In the genomic region with DNA sequence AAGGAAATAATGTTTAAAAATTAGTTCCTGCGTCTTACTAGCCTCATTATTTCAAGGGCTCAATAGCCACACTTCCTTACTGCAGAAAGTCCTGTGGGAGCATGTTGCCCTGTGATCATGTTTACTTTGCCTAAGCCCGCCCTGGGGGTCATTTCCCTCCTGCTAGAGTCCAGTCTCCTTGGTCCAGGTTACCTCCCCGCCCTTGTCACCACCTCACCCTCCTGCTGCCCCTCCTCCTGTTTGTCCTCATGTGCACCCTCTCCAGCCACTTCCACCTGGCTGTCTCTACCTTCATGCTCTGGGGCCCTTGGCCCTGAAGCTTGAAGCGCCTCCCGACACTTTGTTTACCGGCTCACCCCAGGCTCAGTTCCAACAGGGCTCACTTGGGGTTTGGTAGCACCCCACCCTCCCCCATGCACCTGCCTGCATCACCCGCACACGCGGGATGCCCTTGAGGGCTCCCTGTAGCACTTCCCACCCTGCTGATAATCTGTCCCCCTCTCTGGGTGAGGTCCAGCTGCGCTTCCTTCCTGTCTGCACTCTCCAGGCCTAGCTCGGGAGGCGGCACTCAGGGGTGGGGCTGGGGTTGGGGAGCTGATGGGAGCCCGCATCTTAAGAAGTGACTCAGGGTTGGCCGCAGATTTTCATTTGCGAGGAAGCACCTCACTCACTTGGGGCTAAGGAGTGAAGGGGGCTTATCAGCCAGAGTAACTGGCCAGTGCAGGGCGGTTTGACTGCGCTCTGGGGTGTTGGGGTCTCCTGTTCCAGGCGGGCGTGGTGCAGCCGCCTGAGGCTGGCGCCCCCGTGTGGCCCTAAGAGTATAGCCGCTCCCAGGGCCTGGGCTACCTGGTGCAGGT, we compare ENCODE assay signal across 8 cellular contexts. TPM values are rescaled to one million over a fixed set of nuclear protein-coding genes. Genes with fewer than 3 reads are reported as not detected.
DNase-seq lines count a peak whose midpoint lies in the region; ATAC-seq and TF ChIP-seq lines count a peak whose summit lies in the region.

No MANE protein-coding gene starts in this region.

- CTCF ChIA-PET in T-cell (lab: Charles Lee): interaction anchor here in 1 of 2 donors (0.6 kb wide), 1 partner anchor 100 kb away, joined by 5 read pairs; no protein-coding TSS in a partner anchor

- TF ChIP-seq CTCF in choroid plexus epithelial cell (conservative IDR thresholded peaks at IDR 0.05; ENCODE audit: low read depth, low read length) (peak; percentile 72), ovary (IDR thresholded peaks at IDR 0.05) (no peak)

- H3K4me3 ChIP-seq in choroid plexus epithelial cell (ENCODE audit: low read depth, low read length): no peak overlapping the region
- H3K4me3 ChIP-seq in ovary: no peak overlapping the region

- no peaks in the 10 kb centered on the region for H3K9me3 Mint-ChIP-seq in T-cell
- no peaks in the 10 kb centered on the region for H3K9me3 Mint-ChIP-seq in naive thymus-derived CD8-positive, alpha-beta T cell

- ATAC-seq in T-cell (replicated peaks in 1 of 4) (peak; percentile 53 to 84 (median 73)), GM21447 (IDR thresholded peaks at IDR 0.05; ENCODE audit: unreplicated experiment) (no peak), HG02852 (IDR thresholded peaks at IDR 0.05; ENCODE audit: unreplicated experiment) (no peak)
- ATAC-seq in naive thymus-derived CD8-positive, alpha-beta T cell: peak; percentile 69 to 84

- WGBS in ovary, 3 donors: 17 to 30% (median 26%) methylated on average over 20 to 23 of the region's 23 CpGs

- H3K27me3 ChIP-seq in ovary: no peaks in the 10 kb centered on the region

- POLR2A ChIA-PET in T-cell (lab: Charles Lee): no interaction called here
- POLR2A ChIA-PET in naive thymus-derived CD8-positive, alpha-beta T cell (lab: Charles Lee): interaction anchor here (0.6 kb wide), 1 partner anchor 88 kb away, joined by 8 read pairs; no protein-coding TSS in a partner anchor

- H3K36me3 Mint-ChIP-seq in T-cell: no peaks in the 10 kb centered on the region
- H3K36me3 Mint-ChIP-seq in naive thymus-derived CD8-positive, alpha-beta T cell: no peaks in the 10 kb centered on the region

- H3K9me3 ChIP-seq in ovary: no peaks in the 10 kb centered on the region

- no peak overlapping the region for H3K27ac Mint-ChIP-seq in T-cell
- peak overlapping the region in 2 of 10 donors; percentile 15 to 56 for H3K27ac Mint-ChIP-seq in naive thymus-derived CD8-positive, alpha-beta T cell

- TF ChIP-seq POLR2A in ovary (IDR thresholded peaks at IDR 0.05): no peak

- intact Hi-C loops in ovary (cut with DNase I): no loop called here

- no peak for TF ChIP-seq EP300 in ovary (IDR thresholded peaks at IDR 0.05)

- H3K4me1 Mint-ChIP-seq in T-cell: peaks cover 6 to 23% (median 18%) of the 10 kb centered on the region in 3 donors
- H3K4me1 Mint-ChIP-seq in naive thymus-derived CD8-positive, alpha-beta T cell: peaks cover 0 to 39% (median 20%) of the 10 kb centered on the region in 4 donors

- no peak overlapping the region for H3K27ac ChIP-seq in ovary

- no peaks in the 10 kb centered on the region for H3K36me3 ChIP-seq in ovary

- DNase-seq in Daoy (ENCODE audit: low read depth) (peak; percentile 71), HuH-7 (ENCODE audit: low spot score) (peak; percentile 88), T-cell (peak in 16 of 34 experiments; percentile 5 to 35 (median 18)), choroid plexus epithelial cell (ENCODE audit: low read depth) (peak; percentile 32), ovary (no peak)
- DNase-seq in naive thymus-derived CD8-positive, alpha-beta T cell: peak in 8 of 10 donors; percentile 8 to 39 (median 28)

- peaks cover 10 to 15% of the 10 kb centered on the region in 2 donors for H3K27me3 Mint-ChIP-seq in T-cell
- H3K27me3 Mint-ChIP-seq in naive thymus-derived CD8-positive, alpha-beta T cell: peaks cover 4 to 51% (median 27%) of the 10 kb centered on the region in 5 donors

- H3K4me3 Mint-ChIP-seq in T-cell: no peak overlapping the region
- H3K4me3 Mint-ChIP-seq in naive thymus-derived CD8-positive, alpha-beta T cell: peak overlapping the region in 3 of 10 donors; percentile 13 to 36 (median 33)

- no peaks in the 10 kb centered on the region for H3K4me1 ChIP-seq in ovary (ENCODE audit: insufficient read depth)

RNA-seq across cellular contexts. Expression of a gene that starts 40.1 kb away (rescaled TPM):
- not detected in 2 replicates for total RNA-seq in Daoy (2014; rRNA removed; shearing (Covaris generic))
- total RNA-seq in T-cell: under 1 TPM in 1 of 5 donors, not detected in 4; 0.41 TPM
- total RNA-seq in naive thymus-derived CD8-positive, alpha-beta T cell: not detected
- not detected for polyA plus RNA-seq in naive thymus-derived CD8-positive, alpha-beta T cell
- 1 to 10 TPM; 1.4 to 4.5 (median 2.8) TPM for total RNA-seq in ovary
- polyA plus RNA-seq in ovary: 1 to 10 TPM in 1 of 2 donors, under 1 TPM in 1; 0.32 to 3.4 TPM

RNA-seq across cellular contexts. Expression of a gene that starts 49.8 kb away (rescaled TPM):
- total RNA-seq in Daoy (2014; rRNA removed; shearing (Covaris generic)): 156 and 160 TPM in 2 replicates
- 10 to 100 TPM; 24.8 to 30.3 (median 25.9) TPM for total RNA-seq in T-cell
- total RNA-seq in naive thymus-derived CD8-positive, alpha-beta T cell: 10 to 100 TPM; 18.0 to 19.4 TPM
- polyA plus RNA-seq in naive thymus-derived CD8-positive, alpha-beta T cell: 10 to 100 TPM; 17.6 to 28.8 (median 22.2) TPM
- total RNA-seq in ovary: 10 to 100 TPM; 24.9 to 48.7 (median 28.9) TPM
- polyA plus RNA-seq in ovary: 10 to 100 TPM; 13.6 to 26.2 TPM

Comparison
In these comparisons a context has a peak if more than half of its experiments do, and no peak if none do; other contexts are left out.
1. DNase-seq: peak in Daoy (single experiment), HuH-7 (single experiment), choroid plexus epithelial cell (single experiment) and naive thymus-derived CD8-positive, alpha-beta T cell (8 of 10); none in ovary (0 of 5).
2. ATAC-seq: peak in T-cell (4 of 4) and naive thymus-derived CD8-positive, alpha-beta T cell (2 of 2); none in GM21447 (single experiment) and HG02852 (single experiment).